ENCODE assay signal across 8 cellular contexts in genomic region chr2:38377501-38378258, GRCh38. TPM values are rescaled to one million over a fixed set of nuclear protein-coding genes. Genes with fewer than 3 reads are reported as not detected.
DNase-seq lines count a peak whose midpoint lies in the region; ATAC-seq and TF ChIP-seq lines count a peak whose summit lies in the region.

No MANE protein-coding gene starts in this region.

- H3K36me3 ChIP-seq in heart left ventricle: no peaks in the 10 kb centered on the region
- no peaks in the 10 kb centered on the region for H3K36me3 ChIP-seq in skeletal muscle tissue (ENCODE audit: control insufficient read depth in 3 of 3, insufficient read depth in 3 of 3, low read length in 3 of 3)

- peak overlapping the region; percentile 57 to 84 (median 83) for H3K9ac ChIP-seq in skeletal muscle tissue (ENCODE audit: low read depth in 1 of 3, low read length in 3 of 3)

- H3K9me3 ChIP-seq in heart left ventricle: no peaks in the 10 kb centered on the region
- no peaks in the 10 kb centered on the region for H3K9me3 ChIP-seq in skeletal muscle tissue (ENCODE audit: control insufficient read depth in 3 of 3, low read length in 3 of 3)

- H3K27ac Mint-ChIP-seq in activated naive CD8-positive, alpha-beta T cell: peak overlapping the region; percentile 82

- H3K9me3 Mint-ChIP-seq in activated naive CD8-positive, alpha-beta T cell (ENCODE audit: low read depth): no peaks in the 10 kb centered on the region

- H3K27ac ChIP-seq in heart left ventricle (peak overlapping the region in 11 of 12 donors; percentile 53 to 99 (median 97)), skeletal muscle tissue (ENCODE audit: low read depth, low read length) (peak overlapping the region; percentile 41)

- H3K27me3 Mint-ChIP-seq in activated naive CD8-positive, alpha-beta T cell: no peaks in the 10 kb centered on the region

- ATAC-seq in heart left ventricle (peak in 2 of 4 donors; percentile 1 to 8), left ventricle myocardium superior (no peak), HG03571 (IDR thresholded peaks at IDR 0.05; ENCODE audit: unreplicated experiment) (no peak)

- WGBS in heart left ventricle, 4 donors: 3% methylated on average over 19 of the region's 19 CpGs

- DNase-seq in heart left ventricle (no peak), left ventricle myocardium superior (no peak), NCI-H187 treated with DMSO at 0.1 percent for 48 hours (lab: John Stamatoyannopoulos, UW) (peak; percentile 82), iPS DF 19.7 (ENCODE audit: low read depth, low spot score) (peak; percentile 83)
- no peak for DNase-seq in activated CD8-positive, alpha-beta memory T cell treated with anti-CD3 and anti-CD28 coated beads, Interleukin-2, amount 50 U/mL, for 48 hours

- no peak for TF ChIP-seq CTCF in heart left ventricle (IDR thresholded peaks at IDR 0.05)

- intact Hi-C loops in heart left ventricle (cut with DNase I): loop anchor here in 6 of 10 donors (2.0 to 10.0 kb wide), 10 partner anchors 29 to 357 kb away; no protein-coding TSS in a partner anchor
- intact Hi-C loops in left ventricle myocardium superior (cut with micrococcal nuclease): loop anchor here (10.0 kb wide), 1 partner anchor 67 kb away; no protein-coding TSS in a partner anchor

- H3K36me3 Mint-ChIP-seq in activated naive CD8-positive, alpha-beta T cell: no peaks in the 10 kb centered on the region

- H3K4me3 Mint-ChIP-seq in activated naive CD8-positive, alpha-beta T cell: peak overlapping the region; percentile 90

- H3K4me1 Mint-ChIP-seq in activated naive CD8-positive, alpha-beta T cell (ENCODE audit: low read depth): peaks cover 59% of the 10 kb centered on the region

- no peak for TF ChIP-seq POLR2A in heart left ventricle (IDR thresholded peaks at IDR 0.05)

- H3K27me3 ChIP-seq in heart left ventricle (no peaks in the 10 kb centered on the region), skeletal muscle tissue (ENCODE audit: control insufficient read depth in 3 of 3, insufficient read depth in 3 of 3, low read length in 3 of 3) (no peaks in the 10 kb centered on the region)

- H3K4me1 ChIP-seq in heart left ventricle (peaks cover 3 to 48% (median 32%) of the 10 kb centered on the region in 12 donors), skeletal muscle tissue (ENCODE audit: control insufficient read depth in 3 of 3, insufficient read depth in 3 of 3, low read length in 3 of 3) (peaks cover 23 to 31% (median 31%) of the 10 kb centered on the region in 3 donors)

- H3K4me3 ChIP-seq in heart left ventricle: peak overlapping the region; percentile 17 to 99 (median 81)
- peak overlapping the region; percentile 84 to 89 (median 85) for H3K4me3 ChIP-seq in skeletal muscle tissue (ENCODE audit: low read length in 3 of 3)

RNA-seq across cellular contexts. Expression of gene ATL2, which starts 0.6 kb away (rescaled TPM):
- 10 to 100 TPM; 25.7 to 41.9 (median 30.6) TPM for total RNA-seq in heart left ventricle
- 10 to 100 TPM in 1 of 2 donors, 1 to 10 TPM in 1; 8.7 to 25.5 TPM for polyA plus RNA-seq in heart left ventricle
- total RNA-seq in left ventricle myocardium superior: 28.2 TPM
- total RNA-seq in skeletal muscle tissue: 55.8 TPM

Comparison
In these comparisons a context has a peak if more than half of its experiments do, and no peak if none do; other contexts are left out.
1. DNase-seq: peak in NCI-H187 treated with DMSO at 0.1 percent for 48 hours (single experiment) and iPS DF 19.7 (single experiment); none in heart left ventricle (0 of 5), left ventricle myocardium superior (single experiment) and activated CD8-positive, alpha-beta memory T cell treated with anti-CD3 and anti-CD28 coated beads, Interleukin-2, amount 50 U/mL, for 48 hours (single experiment).